1 cellular context compared by ENCODE assay signal in genomic region chr9:16524823-16525222, GRCh38.
TF ChIP-seq lines count a peak whose summit lies in the region.

No MANE protein-coding gene starts in this region.

TF ChIP-seq in IMR-90, 13 proteins besides CTCF, POLR2A, EP300 and RAD21 (continued from another document):
- TF ChIP-seq CHD1 (IDR thresholded peaks at IDR 0.05; ENCODE audit: low read depth, low read length): no peak
- TF ChIP-seq NFE2L2 (IDR thresholded peaks at IDR 0.05; ENCODE audit: low read depth, low read length): no peak
- TF ChIP-seq RCOR1 (IDR thresholded peaks at IDR 0.05; ENCODE audit: insufficient replicate concordance, low read length): no peak
